15 cellular contexts compared by ENCODE assay signal in the genomic region with DNA sequence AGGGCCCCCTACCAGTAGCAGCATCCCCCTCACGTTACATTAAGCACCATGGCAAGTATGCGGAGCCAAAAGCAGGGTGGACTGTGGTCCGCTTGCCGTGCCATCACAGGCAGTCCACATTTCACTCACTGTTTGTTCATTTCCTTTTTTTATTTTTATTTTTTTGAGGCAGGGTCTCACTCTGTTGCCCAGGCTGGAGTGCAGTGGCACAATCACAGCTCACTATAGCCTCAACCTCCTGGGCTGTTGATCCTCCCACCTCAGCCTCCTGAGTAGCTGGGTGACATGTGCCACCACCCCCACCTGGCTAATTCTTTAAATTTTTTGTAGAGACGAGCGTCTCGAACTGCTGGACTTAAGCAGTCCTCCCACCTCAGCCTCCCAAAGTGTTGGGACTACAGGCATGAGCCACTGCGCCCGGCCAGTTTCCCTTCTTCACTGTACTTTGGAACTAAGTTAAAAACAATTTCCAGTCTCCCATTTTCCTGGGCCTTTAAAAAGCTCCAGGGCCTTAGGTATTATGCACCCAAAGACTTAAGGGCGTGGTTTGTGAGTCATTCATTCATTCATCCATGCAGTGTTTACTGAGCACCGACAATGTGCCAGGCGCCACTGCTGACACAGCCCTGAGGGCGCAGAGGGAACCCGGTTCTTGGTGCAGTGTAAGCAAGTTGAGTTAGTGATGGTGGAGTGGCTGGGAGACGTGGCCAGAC. TPM values are rescaled to one million over a fixed set of nuclear protein-coding genes. Genes with fewer than 3 reads are reported as not detected.
DNase-seq lines count a peak whose midpoint lies in the region; ATAC-seq and TF ChIP-seq lines count a peak whose summit lies in the region.
"Had no signal": no experiment of that assay in that cellular context is flagged by ENCODE, and none has a peak within 500 bp of the region (broad histone marks: within the 10 kb centered on the region; RNA-seq: fewer than 3 reads in every experiment).

No MANE protein-coding gene starts in this region.

- intact Hi-C loops in PC-9 (cut with micrococcal nuclease; ENCODE audit: unreplicated experiment) = no loop called here

- no peak overlapping the region for H3K4ac ChIP-seq in H9 (ENCODE audit: low read depth, low read length)

- no peaks in the 10 kb centered on the region for H3K79me2 ChIP-seq in H9 (ENCODE audit: insufficient read depth, low read length)
- no peaks in the 10 kb centered on the region for H3K79me2 ChIP-seq in PC-9 (ENCODE audit: low read depth)

- peaks cover 5% of the 10 kb centered on the region; the same call in 1 of the 2 replicates for H3K27me3 Mint-ChIP-seq in H9 (ENCODE audit: low read depth)

- ATAC-seq in HG02973 (IDR thresholded peaks at IDR 0.05; ENCODE audit: unreplicated experiment) (no peak), GM21737 (IDR thresholded peaks at IDR 0.05; ENCODE audit: unreplicated experiment) (no peak)
- ATAC-seq: lower lobe of right lung; stimulated activated naive B cell treated with anti-CD40 and anti-IgM and Interleukin-4, amounts not matched to agents 10 μg/mL and 1 μg/mL and 100 μg/mL, for 72 hours had no signal

- H3K4me1 ChIP-seq in H9 (ENCODE audit: insufficient read depth, low read length) (no peaks in the 10 kb centered on the region), PC-9 (replicated peaks; ENCODE audit: insufficient read depth) (peaks cover 16% of the 10 kb centered on the region)
- H3K4me1 ChIP-seq: lower lobe of right lung had no signal

- peak overlapping the region; percentile 29; the same call in 1 of the 2 replicates for H3K14ac ChIP-seq in H9 (ENCODE audit: insufficient read depth, low read length)

- H3K27ac ChIP-seq in H9 (ENCODE audit: insufficient read length, low read depth, low read length) (no peak overlapping the region), PC-9 (no peak overlapping the region), epithelial cell of prostate (no peak overlapping the region)
- H3K27ac ChIP-seq: lower lobe of right lung, vagina had no signal

- no peaks in the 10 kb centered on the region for H3K79me1 ChIP-seq in H9 (ENCODE audit: insufficient read depth, low read depth, low read length, poor library complexity, severe bottlenecking)

- no peak overlapping the region for H2BK12ac ChIP-seq in H9 (ENCODE audit: insufficient read length, low read depth, low read length)

- BruUV-seq in PC-9 (replicated peaks; lab: Mats Ljungman, UMichigan) = no TSS peak

- H3K9ac ChIP-seq in H9 (ENCODE audit: extremely low read depth, insufficient read length, low read length) = no peak overlapping the region

- H3K9me3 ChIP-seq in H9 (ENCODE audit: control insufficient read depth, low read depth, low read length) (no peaks in the 10 kb centered on the region), PC-9 (ENCODE audit: insufficient read depth, low read depth) (no peaks in the 10 kb centered on the region)
- H3K9me3 ChIP-seq: lower lobe of right lung, vagina had no signal

- H4K8ac ChIP-seq in H9 (replicated peaks; ENCODE audit: insufficient read length, low read depth, low read length) = no peak overlapping the region

- POLR2A ChIA-PET in PC-9 (lab: Charles Lee; ENCODE audit: unreplicated experiment) = interaction anchor here (0.6 kb wide), 1 partner anchor 575 kb away, joined by 13 read pairs; no protein-coding TSS in a partner anchor

- CTCF ChIA-PET in PC-9 (lab: Charles Lee) = interaction anchor here (0.6 kb wide), 1 partner anchor 102 kb away, joined by 5 read pairs; no protein-coding TSS in a partner anchor

- H3K23ac ChIP-seq in H9 (ENCODE audit: insufficient read length, low read depth, low read length) = no peak overlapping the region

- H3K36me3 ChIP-seq in PC-9 (ENCODE audit: low read depth) = no peaks in the 10 kb centered on the region
- H3K36me3 ChIP-seq: lower lobe of right lung, vagina had no signal

- H3T11ph ChIP-seq in H9 (ENCODE audit: low read length) = no peak overlapping the region

- H3K36me3 Mint-ChIP-seq in H9 (ENCODE audit: insufficient read depth in 1 of 3, low read depth in 3 of 3) = no peaks in the 10 kb centered on the region
- H3K36me3 Mint-ChIP-seq: activated naive CD8-positive, alpha-beta T cell; CD4-positive, alpha-beta memory T cell; stimulated activated naive B cell treated with anti-CD40 and anti-IgM and Interleukin-4, amounts not matched to agents 10 μg/mL and 1 μg/mL and 100 μg/mL, for 72 hours had no signal

- H4K20me1 ChIP-seq in H9 (ENCODE audit: control insufficient read depth, insufficient read depth, insufficient read length) = no peaks in the 10 kb centered on the region
- H4K20me1 ChIP-seq in PC-9 (ENCODE audit: insufficient read depth) = no peaks in the 10 kb centered on the region

- no peaks in the 10 kb centered on the region for H3K9me3 Mint-ChIP-seq in H9
- H3K9me3 Mint-ChIP-seq: activated B cell treated with CpG ODN at 0.5 μM for 24 hours; CD4-positive, alpha-beta memory T cell; stimulated activated naive B cell treated with anti-CD40 and anti-IgM and Interleukin-4, amounts not matched to agents 10 μg/mL and 1 μg/mL and 100 μg/mL, for 72 hours had no signal

- H3F3A ChIP-seq in PC-9 (ENCODE audit: insufficient read depth, low read depth) = peaks cover 13% of the 10 kb centered on the region; the same call in 1 of the 2 replicates

- no peak overlapping the region for H3K4me2 ChIP-seq in H9 (ENCODE audit: insufficient read depth, insufficient read length, low read length)
- peak overlapping the region; percentile 50 for H3K4me2 ChIP-seq in PC-9

- 0 out of 7 replicates have a peak overlapping the region, but pooled peaks of 1 of the 3 experiments have one; percentile 18 for H3K27ac Mint-ChIP-seq in H9
- H3K27ac Mint-ChIP-seq: activated B cell treated with CpG ODN at 0.5 μM for 24 hours; activated naive CD8-positive, alpha-beta T cell; stimulated activated naive B cell treated with anti-CD40 and anti-IgM and Interleukin-4, amounts not matched to agents 10 μg/mL and 1 μg/mL and 100 μg/mL, for 72 hours had no signal

- H4K91ac ChIP-seq in H9 (ENCODE audit: insufficient read length, low read depth, low read length) = no peak overlapping the region

- no peak for DNase-seq in H9
- DNase-seq in PC-9 = peak; percentile 77 to 87
- peak; percentile 85 for DNase-seq in epithelial cell of prostate (ENCODE audit: low read depth, low spot score)
- peak; percentile 87 for DNase-seq in renal cortical epithelial cell (ENCODE audit: low read depth)
- DNase-seq in NCI-H526 (lab: John Stamatoyannopoulos, UW) = no peak
- DNase-seq: activated B cell treated with CpG ODN at 0.5 μM for 24 hours; CD4-positive, alpha-beta memory T cell; lower lobe of right lung; NCI-H2171 treated with DMSO at 0.1 percent for 48 hours; stimulated activated naive B cell treated with anti-CD40 and anti-IgM and Interleukin-4, amounts not matched to agents 10 μg/mL and 1 μg/mL and 100 μg/mL, for 72 hours had no signal

- no peak overlapping the region for H4K5ac ChIP-seq in H9 (ENCODE audit: insufficient read length, low read depth, low read length)

- no peak overlapping the region for H2AK5ac ChIP-seq in H9 (ENCODE audit: insufficient read length, low read length)

- H2BK20ac ChIP-seq in H9 (ENCODE audit: low read depth, low read length, poor library complexity, severe bottlenecking) = no peak overlapping the region

- H3K27me3 ChIP-seq in H9 (ENCODE audit: insufficient read depth, low read length) = no peaks in the 10 kb centered on the region
- H3K27me3 ChIP-seq in PC-9 (ENCODE audit: insufficient read depth, low read depth) = no peaks in the 10 kb centered on the region
- H3K27me3 ChIP-seq: vagina had no signal

- TF ChIP-seq CTCF in H9 (conservative IDR thresholded peaks at IDR 0.05) = no peak
- no peak for TF ChIP-seq CTCF in PC-9 (conservative IDR thresholded peaks at IDR 0.05)

- no peak overlapping the region for H2BK15ac ChIP-seq in H9 (ENCODE audit: low read depth, low read length)

- H3K56ac ChIP-seq in H9 (ENCODE audit: insufficient read length, low read depth, low read length) = no peak overlapping the region

- no peak overlapping the region for H3K4me3 Mint-ChIP-seq in H9
- H3K4me3 Mint-ChIP-seq: activated B cell treated with CpG ODN at 0.5 μM for 24 hours; activated naive CD8-positive, alpha-beta T cell; CD4-positive, alpha-beta memory T cell; stimulated activated naive B cell treated with anti-CD40 and anti-IgM and Interleukin-4, amounts not matched to agents 10 μg/mL and 1 μg/mL and 100 μg/mL, for 72 hours had no signal

- no peaks in the 10 kb centered on the region for H3K23me2 ChIP-seq in H9 (ENCODE audit: insufficient read length, low read depth, low read length, poor library complexity, severe bottlenecking)

- H2AFZ ChIP-seq in H9 (ENCODE audit: low read length) (no peak overlapping the region), PC-9 (no peak overlapping the region)

- H2BK120ac ChIP-seq in H9 (ENCODE audit: low read depth, low read length, poor library complexity, severe bottlenecking) = no peak overlapping the region

- H3K4me1 Mint-ChIP-seq in H9 = peaks cover 3 to 32% of the 10 kb centered on the region in 2 experiments; a peak in 3 of 4 replicates
- H3K4me1 Mint-ChIP-seq: activated B cell treated with CpG ODN at 0.5 μM for 24 hours; CD4-positive, alpha-beta memory T cell; stimulated activated naive B cell treated with anti-CD40 and anti-IgM and Interleukin-4, amounts not matched to agents 10 μg/mL and 1 μg/mL and 100 μg/mL, for 72 hours had no signal

- H3K18ac ChIP-seq in H9 (ENCODE audit: insufficient read length, low read depth, low read length) = peak overlapping the region; percentile 11

- no peaks in the 10 kb centered on the region for H3K9me2 ChIP-seq in PC-9 (ENCODE audit: insufficient read depth)

- H3K4me3 ChIP-seq in PC-9 = no peak overlapping the region
- H3K4me3 ChIP-seq: lower lobe of right lung, vagina had no signal

- WGBS in H9 (ENCODE audit: extremely low coverage, insufficient read length, low lambda C conversion rate) = no CpG with 5 or more reads among the region's 15 CpGs

- no peak overlapping the region for H2BK5ac ChIP-seq in H9 (ENCODE audit: insufficient read length, low read length)

RNA-seq across cellular contexts. Expression of a gene that starts 19.9 kb away (rescaled TPM):
- total RNA-seq in H9 (2021) (3.9 and 4.2 TPM in 2 replicates), PC-9 (2021) (0.98 and 1.6 TPM in 2 replicates), renal cortical epithelial cell (0.45 TPM in 1 of 2 replicates, not detected in the other)
- total RNA-seq: activated B cell treated with CpG ODN at 0.5 μM for 24 hours; CD4-positive, alpha-beta memory T cell; cerebellum had no signal

RNA-seq across cellular contexts. Expression of a gene that starts 43.4 kb away (rescaled TPM):
- total RNA-seq in H9 (2021) = 21.0 and 21.6 TPM in 2 replicates
- total RNA-seq in PC-9 (2021) = 19.3 and 20.2 TPM in 2 replicates
- total RNA-seq in renal cortical epithelial cell = 17.4 and 21.9 TPM in 2 replicates

RNA-seq across cellular contexts. Expression of a gene that starts 59.4 kb away (rescaled TPM):
- 57.9 and 63.3 TPM in 2 replicates for total RNA-seq in H9 (2021)
- total RNA-seq in PC-9 (2021) = 52.5 and 53.1 TPM in 2 replicates
- 22.2 and 38.2 TPM in 2 replicates for total RNA-seq in renal cortical epithelial cell

Comparison
In these comparisons a context has a peak if more than half of its experiments do, and no peak if none do; other contexts are left out.
1. DNase-seq: peak in PC-9 (2 of 2), epithelial cell of prostate (single experiment) and renal cortical epithelial cell (single experiment); none in H9 (single experiment) and NCI-H526 (0 of 2).